In the genomic region with DNA sequence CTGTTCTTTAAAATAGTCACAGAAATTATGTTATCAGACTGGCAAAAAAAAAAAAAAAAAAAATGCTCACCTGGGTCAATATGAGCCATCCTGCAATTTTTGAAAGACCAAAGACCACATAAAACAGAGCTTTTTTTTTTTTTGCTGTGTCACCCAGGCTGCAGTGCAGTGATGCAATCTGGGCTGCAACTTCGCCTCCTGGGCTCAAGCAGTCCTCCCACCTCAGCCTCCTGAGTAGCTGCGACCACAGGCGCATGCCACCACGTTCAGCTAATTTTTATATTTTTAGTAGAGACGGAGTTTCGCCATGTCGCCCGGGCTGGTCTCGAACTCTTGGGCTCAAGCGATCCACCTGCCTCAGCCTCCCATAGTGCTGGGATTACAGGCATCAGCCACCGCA, we compare ENCODE assay signal across 1 cellular context.
A peak's percentile ranks its signal among the peaks of the same experiment; 100 is the strongest.
TF ChIP-seq lines count a peak whose summit lies in the region.

No MANE protein-coding gene starts in this region.

TF ChIP-seq in HepG2, 621 proteins besides CTCF, POLR2A, EP300 and RAD21 (continued from another document and continues in another):
- TF ChIP-seq HMG20A (CRISPR knock-in tag; IDR thresholded peaks at IDR 0.05; ENCODE audit: borderline replicate concordance) (peak; percentile 36; the same call in 1 of the 2 replicates), GATAD2A (CRISPR knock-in tag; IDR thresholded peaks at IDR 0.05) (peak; percentile 88), ZSCAN21 (CRISPR knock-in tag; IDR thresholded peaks at IDR 0.05; ENCODE audit: borderline replicate concordance) (no peak), ZNF350 (CRISPR knock-in tag; IDR thresholded peaks at IDR 0.05; ENCODE audit: borderline replicate concordance, low read depth) (peak; percentile 45; the same call in 1 of the 2 replicates), PLRG1 (conservative IDR thresholded peaks at IDR 0.05) (no peak), ZBTB3 (CRISPR knock-in tag; IDR thresholded peaks at IDR 0.05; ENCODE audit: borderline replicate concordance, low read depth) (peak; percentile 56; the same call in 1 of the 2 replicates), ZNF501 (CRISPR knock-in tag; IDR thresholded peaks at IDR 0.05) (0 out of 2 replicates have a peak, but pooled peaks have one; percentile 32), ZNF354B (CRISPR knock-in tag; IDR thresholded peaks at IDR 0.05) (no peak), SKI (IDR thresholded peaks at IDR 0.05; ENCODE audit: partially characterized antibody) (peak; percentile 15), RCOR2 (CRISPR knock-in tag; IDR thresholded peaks at IDR 0.05) (no peak), ZNF879 (CRISPR knock-in tag; IDR thresholded peaks at IDR 0.05) (no peak), ELF4 (CRISPR knock-in tag; IDR thresholded peaks at IDR 0.05; ENCODE audit: borderline replicate concordance) (no peak), ZNF891 (CRISPR knock-in tag; IDR thresholded peaks at IDR 0.05) (no peak), ZFP1 (CRISPR knock-in tag; IDR thresholded peaks at IDR 0.05) (no peak), PAWR (CRISPR knock-in tag; IDR thresholded peaks at IDR 0.05; ENCODE audit: borderline replicate concordance) (no peak), MEIS2 (CRISPR knock-in tag; IDR thresholded peaks at IDR 0.05) (peak; percentile 45; the same call in 1 of the 2 replicates), GPN1 (CRISPR knock-in tag; IDR thresholded peaks at IDR 0.05; ENCODE audit: borderline replicate concordance) (no peak), MAFF (IDR thresholded peaks at IDR 0.05; ENCODE audit: low read depth, low read length) (peak; percentile 75), ZBTB21 (CRISPR knock-in tag; IDR thresholded peaks at IDR 0.05) (no peak), ZNF460 (CRISPR knock-in tag; IDR thresholded peaks at IDR 0.05; ENCODE audit: borderline replicate concordance) (peak; percentile 97), FOXK1 (CRISPR knock-in tag; IDR thresholded peaks at IDR 0.05; ENCODE audit: borderline replicate concordance, low read depth) (0 out of 2 replicates have a peak, but pooled peaks have one; percentile 23), SIX4 (CRISPR knock-in tag; IDR thresholded peaks at IDR 0.05) (no peak), ZNF562 (CRISPR knock-in tag; IDR thresholded peaks at IDR 0.05; ENCODE audit: borderline replicate concordance) (no peak), ZNF746 (CRISPR knock-in tag; IDR thresholded peaks at IDR 0.05) (no peak), ZC3H4 (CRISPR knock-in tag; IDR thresholded peaks at IDR 0.05; ENCODE audit: borderline replicate concordance) (no peak), ZNF263 (CRISPR knock-in tag; IDR thresholded peaks at IDR 0.05) (peak; percentile 97), ISL2 (CRISPR knock-in tag; IDR thresholded peaks at IDR 0.05) (peak; percentile 48; the same call in 1 of the 2 replicates), ATRX (CRISPR knock-in tag; IDR thresholded peaks at IDR 0.05; ENCODE audit: borderline replicate concordance) (no peak), NFIB (CRISPR knock-in tag; IDR thresholded peaks at IDR 0.05; ENCODE audit: borderline replicate concordance) (no peak), ZMYM2 (CRISPR knock-in tag; IDR thresholded peaks at IDR 0.05) (peak; percentile 95), ZNF792 (CRISPR knock-in tag; IDR thresholded peaks at IDR 0.05) (0 out of 2 replicates have a peak, but pooled peaks have one; percentile 41), HNF4G (IDR thresholded peaks at IDR 0.05; ENCODE audit: borderline replicate concordance, low read depth, low read length) (peak; percentile 45; the same call in 1 of the 2 replicates), HNF4G (CRISPR knock-in tag; IDR thresholded peaks at IDR 0.05; ENCODE audit: borderline replicate concordance, low read depth) (no peak)
- TF ChIP-seq, protein P1, sequence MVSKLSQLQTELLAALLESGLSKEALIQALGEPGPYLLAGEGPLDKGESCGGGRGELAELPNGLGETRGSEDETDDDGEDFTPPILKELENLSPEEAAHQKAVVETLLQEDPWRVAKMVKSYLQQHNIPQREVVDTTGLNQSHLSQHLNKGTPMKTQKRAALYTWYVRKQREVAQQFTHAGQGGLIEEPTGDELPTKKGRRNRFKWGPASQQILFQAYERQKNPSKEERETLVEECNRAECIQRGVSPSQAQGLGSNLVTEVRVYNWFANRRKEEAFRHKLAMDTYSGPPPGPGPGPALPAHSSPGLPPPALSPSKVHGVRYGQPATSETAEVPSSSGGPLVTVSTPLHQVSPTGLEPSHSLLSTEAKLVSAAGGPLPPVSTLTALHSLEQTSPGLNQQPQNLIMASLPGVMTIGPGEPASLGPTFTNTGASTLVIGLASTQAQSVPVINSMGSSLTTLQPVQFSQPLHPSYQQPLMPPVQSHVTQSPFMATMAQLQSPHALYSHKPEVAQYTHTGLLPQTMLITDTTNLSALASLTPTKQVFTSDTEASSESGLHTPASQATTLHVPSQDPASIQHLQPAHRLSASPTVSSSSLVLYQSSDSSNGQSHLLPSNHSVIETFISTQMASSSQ (IDR thresholded peaks at IDR 0.05; ENCODE audit: low read depth), result 0 out of 2 replicates have a peak, but pooled peaks have one; percentile 47
- TF ChIP-seq, protein P1 (CRISPR knock-in tag; IDR thresholded peaks at IDR 0.05; ENCODE audit: borderline replicate concordance), result peak; percentile 33; the same call in 1 of the 2 replicates
- TF ChIP-seq, protein P2, sequence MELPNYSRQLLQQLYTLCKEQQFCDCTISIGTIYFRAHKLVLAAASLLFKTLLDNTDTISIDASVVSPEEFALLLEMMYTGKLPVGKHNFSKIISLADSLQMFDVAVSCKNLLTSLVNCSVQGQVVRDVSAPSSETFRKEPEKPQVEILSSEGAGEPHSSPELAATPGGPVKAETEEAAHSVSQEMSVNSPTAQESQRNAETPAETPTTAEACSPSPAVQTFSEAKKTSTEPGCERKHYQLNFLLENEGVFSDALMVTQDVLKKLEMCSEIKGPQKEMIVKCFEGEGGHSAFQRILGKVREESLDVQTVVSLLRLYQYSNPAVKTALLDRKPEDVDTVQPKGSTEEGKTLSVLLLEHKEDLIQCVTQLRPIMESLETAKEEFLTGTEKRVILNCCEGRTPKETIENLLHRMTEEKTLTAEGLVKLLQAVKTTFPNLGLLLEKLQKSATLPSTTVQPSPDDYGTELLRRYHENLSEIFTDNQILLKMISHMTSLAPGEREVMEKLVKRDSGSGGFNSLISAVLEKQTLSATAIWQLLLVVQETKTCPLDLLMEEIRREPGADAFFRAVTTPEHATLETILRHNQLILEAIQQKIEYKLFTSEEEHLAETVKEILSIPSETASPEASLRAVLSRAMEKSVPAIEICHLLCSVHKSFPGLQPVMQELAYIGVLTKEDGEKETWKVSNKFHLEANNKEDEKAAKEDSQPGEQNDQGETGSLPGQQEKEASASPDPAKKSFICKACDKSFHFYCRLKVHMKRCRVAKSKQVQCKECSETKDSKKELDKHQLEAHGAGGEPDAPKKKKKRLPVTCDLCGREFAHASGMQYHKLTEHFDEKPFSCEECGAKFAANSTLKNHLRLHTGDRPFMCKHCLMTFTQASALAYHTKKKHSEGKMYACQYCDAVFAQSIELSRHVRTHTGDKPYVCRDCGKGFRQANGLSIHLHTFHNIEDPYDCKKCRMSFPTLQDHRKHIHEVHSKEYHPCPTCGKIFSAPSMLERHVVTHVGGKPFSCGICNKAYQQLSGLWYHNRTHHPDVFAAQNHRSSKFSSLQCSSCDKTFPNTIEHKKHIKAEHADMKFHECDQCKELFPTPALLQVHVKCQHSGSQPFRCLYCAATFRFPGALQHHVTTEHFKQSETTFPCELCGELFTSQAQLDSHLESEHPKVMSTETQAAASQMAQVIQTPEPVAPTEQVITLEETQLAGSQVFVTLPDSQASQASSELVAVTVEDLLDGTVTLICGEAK (IDR thresholded peaks at IDR 0.05), result no peak
- TF ChIP-seq, protein P2 (CRISPR knock-in tag; IDR thresholded peaks at IDR 0.05), result peak; percentile 41; the same call in 1 of the 2 replicates
- TF ChIP-seq, protein P3, sequence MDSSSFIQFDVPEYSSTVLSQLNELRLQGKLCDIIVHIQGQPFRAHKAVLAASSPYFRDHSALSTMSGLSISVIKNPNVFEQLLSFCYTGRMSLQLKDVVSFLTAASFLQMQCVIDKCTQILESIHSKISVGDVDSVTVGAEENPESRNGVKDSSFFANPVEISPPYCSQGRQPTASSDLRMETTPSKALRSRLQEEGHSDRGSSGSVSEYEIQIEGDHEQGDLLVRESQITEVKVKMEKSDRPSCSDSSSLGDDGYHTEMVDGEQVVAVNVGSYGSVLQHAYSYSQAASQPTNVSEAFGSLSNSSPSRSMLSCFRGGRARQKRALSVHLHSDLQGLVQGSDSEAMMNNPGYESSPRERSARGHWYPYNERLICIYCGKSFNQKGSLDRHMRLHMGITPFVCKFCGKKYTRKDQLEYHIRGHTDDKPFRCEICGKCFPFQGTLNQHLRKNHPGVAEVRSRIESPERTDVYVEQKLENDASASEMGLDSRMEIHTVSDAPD (CRISPR knock-in tag; IDR thresholded peaks at IDR 0.05), result no peak
- TF ChIP-seq, protein P4, sequence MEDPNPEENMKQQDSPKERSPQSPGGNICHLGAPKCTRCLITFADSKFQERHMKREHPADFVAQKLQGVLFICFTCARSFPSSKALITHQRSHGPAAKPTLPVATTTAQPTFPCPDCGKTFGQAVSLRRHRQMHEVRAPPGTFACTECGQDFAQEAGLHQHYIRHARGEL (CRISPR knock-in tag; IDR thresholded peaks at IDR 0.05), result no peak
- TF ChIP-seq, protein P5, sequence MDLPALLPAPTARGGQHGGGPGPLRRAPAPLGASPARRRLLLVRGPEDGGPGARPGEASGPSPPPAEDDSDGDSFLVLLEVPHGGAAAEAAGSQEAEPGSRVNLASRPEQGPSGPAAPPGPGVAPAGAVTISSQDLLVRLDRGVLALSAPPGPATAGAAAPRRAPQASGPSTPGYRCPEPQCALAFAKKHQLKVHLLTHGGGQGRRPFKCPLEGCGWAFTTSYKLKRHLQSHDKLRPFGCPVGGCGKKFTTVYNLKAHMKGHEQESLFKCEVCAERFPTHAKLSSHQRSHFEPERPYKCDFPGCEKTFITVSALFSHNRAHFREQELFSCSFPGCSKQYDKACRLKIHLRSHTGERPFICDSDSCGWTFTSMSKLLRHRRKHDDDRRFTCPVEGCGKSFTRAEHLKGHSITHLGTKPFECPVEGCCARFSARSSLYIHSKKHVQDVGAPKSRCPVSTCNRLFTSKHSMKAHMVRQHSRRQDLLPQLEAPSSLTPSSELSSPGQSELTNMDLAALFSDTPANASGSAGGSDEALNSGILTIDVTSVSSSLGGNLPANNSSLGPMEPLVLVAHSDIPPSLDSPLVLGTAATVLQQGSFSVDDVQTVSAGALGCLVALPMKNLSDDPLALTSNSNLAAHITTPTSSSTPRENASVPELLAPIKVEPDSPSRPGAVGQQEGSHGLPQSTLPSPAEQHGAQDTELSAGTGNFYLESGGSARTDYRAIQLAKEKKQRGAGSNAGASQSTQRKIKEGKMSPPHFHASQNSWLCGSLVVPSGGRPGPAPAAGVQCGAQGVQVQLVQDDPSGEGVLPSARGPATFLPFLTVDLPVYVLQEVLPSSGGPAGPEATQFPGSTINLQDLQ (CRISPR knock-in tag; IDR thresholded peaks at IDR 0.05), result no peak
- TF ChIP-seq, protein P6, sequence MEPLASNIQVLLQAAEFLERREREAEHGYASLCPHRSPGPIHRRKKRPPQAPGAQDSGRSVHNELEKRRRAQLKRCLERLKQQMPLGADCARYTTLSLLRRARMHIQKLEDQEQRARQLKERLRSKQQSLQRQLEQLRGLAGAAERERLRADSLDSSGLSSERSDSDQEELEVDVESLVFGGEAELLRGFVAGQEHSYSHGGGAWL (CRISPR knock-in tag; IDR thresholded peaks at IDR 0.05), result no peak
- TF ChIP-seq, protein P7, sequence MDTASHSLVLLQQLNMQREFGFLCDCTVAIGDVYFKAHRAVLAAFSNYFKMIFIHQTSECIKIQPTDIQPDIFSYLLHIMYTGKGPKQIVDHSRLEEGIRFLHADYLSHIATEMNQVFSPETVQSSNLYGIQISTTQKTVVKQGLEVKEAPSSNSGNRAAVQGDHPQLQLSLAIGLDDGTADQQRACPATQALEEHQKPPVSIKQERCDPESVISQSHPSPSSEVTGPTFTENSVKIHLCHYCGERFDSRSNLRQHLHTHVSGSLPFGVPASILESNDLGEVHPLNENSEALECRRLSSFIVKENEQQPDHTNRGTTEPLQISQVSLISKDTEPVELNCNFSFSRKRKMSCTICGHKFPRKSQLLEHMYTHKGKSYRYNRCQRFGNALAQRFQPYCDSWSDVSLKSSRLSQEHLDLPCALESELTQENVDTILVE (CRISPR knock-in tag; IDR thresholded peaks at IDR 0.05), result 0 out of 2 replicates have a peak, but pooled peaks have one; percentile 39
